8 cellular contexts compared by ENCODE assay signal in the genomic region with DNA sequence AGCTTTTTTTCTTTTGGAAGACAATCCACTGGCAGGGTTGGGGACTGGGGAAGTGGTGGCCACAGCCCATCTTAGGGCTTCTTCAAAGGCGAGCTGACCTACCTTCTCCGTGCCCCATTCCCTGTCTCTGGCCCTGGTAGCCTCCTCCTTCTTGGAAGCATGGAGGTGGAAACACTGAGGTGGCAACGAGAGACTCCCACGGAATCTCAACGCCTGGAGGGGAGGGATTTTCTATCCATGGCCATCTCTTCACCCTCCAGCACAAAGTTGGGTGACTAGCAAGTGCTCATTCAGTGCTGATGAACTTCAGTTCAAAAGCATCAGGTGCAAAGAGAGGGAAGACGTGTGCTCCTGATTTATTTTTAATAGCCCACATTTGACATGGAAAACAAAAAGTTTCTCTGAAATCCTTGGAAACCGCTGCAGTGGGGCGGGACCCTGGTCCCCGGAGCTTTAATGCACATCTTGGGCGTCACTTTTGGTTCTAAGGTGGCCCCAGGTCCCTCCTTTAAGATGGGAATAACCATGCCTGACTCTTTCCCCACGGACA. TPM values are rescaled to one million over a fixed set of nuclear protein-coding genes. Genes with fewer than 3 reads are reported as not detected.
DNase-seq lines count a peak whose midpoint lies in the region; ATAC-seq and TF ChIP-seq lines count a peak whose summit lies in the region.

No MANE protein-coding gene starts in this region.

- H4K20me1 ChIP-seq in fibroblast of lung (ENCODE audit: control insufficient read depth, extremely low read depth, insufficient read depth, low read length) = no peaks in the 10 kb centered on the region

- H3K27me3 ChIP-seq in fibroblast of lung (ENCODE audit: control insufficient read depth, insufficient read depth, low read length) (no peaks in the 10 kb centered on the region), prostate gland (replicated peaks; ENCODE audit: insufficient read depth) (no peaks in the 10 kb centered on the region)

- H3K4me1 ChIP-seq in fibroblast of lung (ENCODE audit: control insufficient read depth, extremely low read depth, insufficient read depth, low read length) (peaks cover 8% of the 10 kb centered on the region), prostate gland (replicated peaks) (no peaks in the 10 kb centered on the region)

- TF ChIP-seq CTCF in GM12865 (IDR thresholded peaks at IDR 0.05; ENCODE audit: insufficient read depth, low read depth, low read length, missing control alignments) = no peak
- TF ChIP-seq CTCF in RWPE1 (conservative IDR thresholded peaks at IDR 0.05; ENCODE audit: low read depth) = no peak
- TF ChIP-seq CTCF in fibroblast of lung (conservative IDR thresholded peaks at IDR 0.05 in 1 of 2, IDR thresholded peaks at IDR 0.05 in 1 of 2; ENCODE audit: low read depth in 1 of 2, low read length in 2 of 2) = no peak
- no peak for TF ChIP-seq CTCF in prostate gland (IDR thresholded peaks at IDR 0.05)

- peak overlapping the region; percentile 73 for H3K9ac ChIP-seq in fibroblast of lung (ENCODE audit: insufficient read depth, low read length)

- no peak for TF ChIP-seq POLR2A in prostate gland (IDR thresholded peaks at IDR 0.05)

- POLR2A ChIA-PET in RWPE1 (lab: Yijun Ruan, JAX; ENCODE audit: low non-redundant PET) = no interaction called here

- H3K4me2 ChIP-seq in fibroblast of lung (ENCODE audit: extremely low read depth, insufficient read depth, low read length) = peak overlapping the region; percentile 94

- WGBS in prostate gland = 17% methylated on average over 11 of the region's 11 CpGs

- ATAC-seq in GM19324 (IDR thresholded peaks at IDR 0.05; ENCODE audit: low FRiP score, unreplicated experiment) = no peak

- intact Hi-C loops in prostate gland (cut with DNase I) = no loop called here

- H3K4me3 ChIP-seq in GM12865 (ENCODE audit: low read depth, low read length) (peak overlapping the region; percentile 74), fibroblast of lung (replicated peaks in 1 of 4; ENCODE audit: control extremely low read depth in 1 of 4, insufficient read depth in 1 of 4, low read depth in 3 of 4, low read length in 4 of 4) (peak overlapping the region; percentile 67 to 95 (median 92)), prostate gland (peak overlapping the region; percentile 63 to 65)

- CTCF ChIA-PET in RWPE1 (lab: Yijun Ruan, JAX) = interaction anchor here (0.6 kb wide), 2 partner anchors 207 to 1157 kb away, joined by 3 read pairs; no protein-coding TSS in a partner anchor

- peak overlapping the region; percentile 100 for H2AFZ ChIP-seq in fibroblast of lung (ENCODE audit: low read length)

- peaks cover 2% of the 10 kb centered on the region for H3K36me3 ChIP-seq in fibroblast of lung (ENCODE audit: control insufficient read depth, insufficient read depth, low read length)
- no peaks in the 10 kb centered on the region for H3K36me3 ChIP-seq in prostate gland

- H3K27ac ChIP-seq in RWPE1 = peak overlapping the region; percentile 84
- peak overlapping the region; percentile 82 for H3K27ac ChIP-seq in fibroblast of lung (ENCODE audit: insufficient read depth, low read length)
- H3K27ac ChIP-seq in prostate gland = peak overlapping the region; percentile 53 to 71

- DNase-seq in GM12865 (ENCODE audit: low read depth) (no peak), RWPE1 (ENCODE audit: low spot score) (no peak), fibroblast of lung (ENCODE audit: low read depth in 2 of 2) (no peak), prostate gland (ENCODE audit: low spot score) (no peak), dermis blood vessel endothelial cell (no peak), germinal center (ENCODE audit: low spot score) (no peak), MV-4-11 (lab: John Stamatoyannopoulos, UW) (no peak)

- peaks cover 21% of the 10 kb centered on the region for H3K79me2 ChIP-seq in fibroblast of lung (ENCODE audit: control insufficient read depth, insufficient read depth, low read length)

- H3K9me3 ChIP-seq in fibroblast of lung (ENCODE audit: control insufficient read depth, insufficient read depth, low read depth, low read length) = no peaks in the 10 kb centered on the region
- no peaks in the 10 kb centered on the region for H3K9me3 ChIP-seq in prostate gland

RNA-seq across cellular contexts. Expression of gene ARMC9, which starts 0.6 kb away (rescaled TPM):
- 60.4 and 153 TPM in 2 replicates for total RNA-seq in fibroblast of lung
- 68.4 and 114 TPM in 2 replicates for polyA plus RNA-seq in fibroblast of lung
- 43.9 and 84.4 TPM in 2 replicates for polyA plus RNA-seq in fibroblast of lung (2012)
- polyA minus RNA-seq in fibroblast of lung (ENCODE audit: low replicate concordance) = 120 and 131 TPM in 2 replicates
- 10 to 100 TPM; 11.3 to 40.0 TPM for total RNA-seq in prostate gland
- total RNA-seq in dermis blood vessel endothelial cell = 9.7 and 19.9 TPM in 2 replicates
